ENCODE assay signal across 38 cellular contexts in genomic region chr14:20044243-20044642, GRCh38. TPM values are rescaled to one million over a fixed set of nuclear protein-coding genes. Genes with fewer than 3 reads are reported as not detected.
"Had no signal": no experiment of that assay in that cellular context is flagged by ENCODE, and none has a peak within 500 bp of the region (broad histone marks: within the 10 kb centered on the region; RNA-seq: fewer than 3 reads in every experiment).

No MANE protein-coding gene starts in this region.

- DNase-seq: Karpas-422, Kasumi-1, MG63, MM.1S, MV-4-11, NCI-H1048, NCI-H1092, NCI-H1092 treated with DMSO at 0.1 percent for 48 hours, NCI-H1105, NCI-H1105 treated with DMSO at 0.1 percent for 48 hours, NCI-H1417, NCI-H1417 treated with DMSO at 0.1 percent for 48 hours, NCI-H1436, NCI-H1436 treated with DMSO at 0.1 percent for 48 hours, NCI-H146, NCI-H1694, NCI-H1694 treated with DMSO at 0.1 percent for 48 hours, NCI-H187, NCI-H187 treated with DMSO at 0.1 percent for 48 hours, NCI-H1930, NCI-H2029, NCI-H2029 treated with DMSO at 0.1 percent for 48 hours, NCI-H2081, NCI-H2081 treated with DMSO at 0.1 percent for 48 hours, NCI-H2107, NCI-H2171, NCI-H2171 treated with DMSO at 0.1 percent for 48 hours, NCI-H2227 treated with DMSO at 0.1 percent for 48 hours, NCI-H226, NCI-H345, NCI-H446, NCI-H446 treated with DMSO at 0.1 percent for 48 hours, NCI-H510A had no signal

- H3K4me2 ChIP-seq: KMS-11 had no signal

- H3K36me3 ChIP-seq: MG63 had no signal

- H3K27ac ChIP-seq: KMS-11 had no signal

- H3K9me3 ChIP-seq: MG63 had no signal

- H3K4me3 ChIP-seq: MG63 had no signal

- H3K27me3 ChIP-seq: MG63 had no signal

- H3K9ac ChIP-seq: KMS-11 had no signal

RNA-seq across cellular contexts. Expression of gene OR4K13, which starts 8.4 kb away (rescaled TPM):
- total RNA-seq: LHCN-M2, M059J, MCF 10A had no signal

RNA-seq across cellular contexts. Expression of gene OR4L1, which starts 15.6 kb away (rescaled TPM):
- total RNA-seq: LHCN-M2, M059J, MCF 10A, NCI-H460 had no signal

RNA-seq across cellular contexts. Expression of gene OR4K14, which starts 25.1 kb away (rescaled TPM):
- total RNA-seq: LHCN-M2, M059J, MCF 10A, NCI-H460 had no signal

RNA-seq across cellular contexts. Expression of gene OR4Q2, which starts 42.3 kb away (rescaled TPM):
- total RNA-seq: LHCN-M2, M059J, MCF 10A, NCI-H460 had no signal
